10 cellular contexts compared by ENCODE assay signal in the genomic region with DNA sequence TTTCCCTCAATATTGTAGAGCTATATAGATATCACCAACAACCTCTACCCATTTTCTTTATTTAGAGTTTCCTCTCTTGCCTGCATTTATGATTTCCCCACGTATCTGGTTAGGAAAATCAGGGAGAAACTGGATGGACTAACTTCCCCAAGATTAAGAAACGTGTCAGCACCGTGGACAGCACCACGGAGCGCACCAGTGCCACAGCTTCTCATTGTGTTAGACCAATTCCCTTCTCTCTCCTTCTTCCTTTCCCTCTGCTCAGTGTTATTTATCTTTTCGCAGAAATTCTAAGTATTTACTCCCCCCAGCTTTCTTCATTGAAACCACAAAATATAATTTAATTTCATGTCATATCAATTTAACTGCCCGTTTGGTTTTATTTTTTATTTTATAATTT.
DNase-seq lines count a peak whose midpoint lies in the region; ATAC-seq and TF ChIP-seq lines count a peak whose summit lies in the region.
"Had no signal": no experiment of that assay in that cellular context is flagged by ENCODE, and none has a peak within 500 bp of the region (broad histone marks: within the 10 kb centered on the region; RNA-seq: fewer than 3 reads in every experiment).

No MANE protein-coding gene starts in this region.

- H4K8ac ChIP-seq in mesendoderm (ENCODE audit: low read depth, low read length), result no peak overlapping the region

- H3K23ac ChIP-seq in mesendoderm (ENCODE audit: low read length), result no peak overlapping the region

- no peak overlapping the region for H3K4me3 Mint-ChIP-seq in endodermal cell
- H3K4me3 Mint-ChIP-seq: activated B cell treated with CpG ODN at 0.5 μM for 24 hours had no signal

- H3K79me1 ChIP-seq in mesendoderm (ENCODE audit: low read length), result no peaks in the 10 kb centered on the region

- H4K5ac ChIP-seq in mesendoderm (ENCODE audit: low read length), result no peak overlapping the region

- H3K36me3 ChIP-seq in endodermal cell (ENCODE audit: control insufficient read depth, insufficient read depth, low read length), result no peaks in the 10 kb centered on the region
- H3K36me3 ChIP-seq in mesendoderm (ENCODE audit: control insufficient read depth, insufficient read depth, low read length), result no peaks in the 10 kb centered on the region

- no peak overlapping the region for H3K4ac ChIP-seq in mesendoderm (ENCODE audit: low read depth, low read length)

- no peak overlapping the region for H3K56ac ChIP-seq in mesendoderm (ENCODE audit: low read length)

- H2AK5ac ChIP-seq in mesendoderm (ENCODE audit: low read length), result no peak overlapping the region

- H3K18ac ChIP-seq in mesendoderm (ENCODE audit: low read length), result no peak overlapping the region

- no peaks in the 10 kb centered on the region for H3K9me3 Mint-ChIP-seq in endodermal cell

- H3K4me1 ChIP-seq in endodermal cell (ENCODE audit: control insufficient read depth, insufficient read depth, low read length) (no peaks in the 10 kb centered on the region), mesendoderm (ENCODE audit: control insufficient read depth, low read depth, low read length) (no peaks in the 10 kb centered on the region)

- H3K27me3 ChIP-seq in endodermal cell (ENCODE audit: control insufficient read depth, insufficient read depth, low read length, poor library complexity, severe bottlenecking) (no peaks in the 10 kb centered on the region), mesendoderm (ENCODE audit: insufficient read depth, low read length, poor library complexity) (no peaks in the 10 kb centered on the region)

- no peak overlapping the region for H3K27ac Mint-ChIP-seq in endodermal cell
- H3K27ac Mint-ChIP-seq: activated B cell treated with CpG ODN at 0.5 μM for 24 hours had no signal

- H3K79me2 ChIP-seq in mesendoderm (ENCODE audit: control insufficient read depth, insufficient read depth, low read length), result no peaks in the 10 kb centered on the region

- H3K4me2 ChIP-seq in mesendoderm (ENCODE audit: low read length), result no peak overlapping the region

- H2BK120ac ChIP-seq in mesendoderm (ENCODE audit: low read depth, low read length), result no peak overlapping the region

- H2BK5ac ChIP-seq in mesendoderm (ENCODE audit: low read length), result no peak overlapping the region

- H2BK15ac ChIP-seq in mesendoderm (replicated peaks; ENCODE audit: low read depth), result no peak overlapping the region

- 14% methylated on average over 6 of the region's 7 CpGs; no CpG with 5 or more reads in 1 of the 2 experiments for WGBS in endodermal cell (ENCODE audit: insufficient coverage in 1 of 2, insufficient read length in 1 of 2), 2 experiments
- no CpG with 5 or more reads among the region's 7 CpGs for WGBS in mesendoderm (ENCODE audit: extremely low coverage, insufficient coverage, low lambda C conversion rate)

- ATAC-seq in GM18519 (IDR thresholded peaks at IDR 0.05; ENCODE audit: low FRiP score, unreplicated experiment), result no peak

- H3K4me1 Mint-ChIP-seq in endodermal cell, result no peaks in the 10 kb centered on the region
- H3K4me1 Mint-ChIP-seq: activated B cell treated with CpG ODN at 0.5 μM for 24 hours had no signal

- no peaks in the 10 kb centered on the region for H3K36me3 Mint-ChIP-seq in endodermal cell (ENCODE audit: low read depth)

- no peak for TF ChIP-seq CTCF in endodermal cell (conservative IDR thresholded peaks at IDR 0.05)

- no peaks in the 10 kb centered on the region for H3K27me3 Mint-ChIP-seq in endodermal cell (ENCODE audit: insufficient read depth)
- H3K27me3 Mint-ChIP-seq: activated B cell treated with CpG ODN at 0.5 μM for 24 hours had no signal

- no peak overlapping the region for H3K27ac ChIP-seq in endodermal cell (ENCODE audit: low read depth, low read length)
- no peak overlapping the region for H3K27ac ChIP-seq in mesendoderm (ENCODE audit: low read depth, low read length)
- H3K27ac ChIP-seq: HL-60 had no signal

- peak; percentile 33 for DNase-seq in ELF-1 (ENCODE audit: low read depth, low spot score)
- DNase-seq in MV-4-11 (lab: John Stamatoyannopoulos, UW), result peak; percentile 42
- peak; percentile 89 for DNase-seq in endodermal cell
- peak; percentile 72 for DNase-seq in mesendoderm
- DNase-seq in NCI-H2029 (lab: John Stamatoyannopoulos, UW), result no peak
- DNase-seq in pons (ENCODE audit: low spot score), result no peak
- no peak for DNase-seq in SKM-1 treated with dmso at 0.1 percent for 144 hours (lab: John Stamatoyannopoulos, UW; ENCODE audit: unreplicated experiment)
- DNase-seq: activated B cell treated with CpG ODN at 0.5 μM for 24 hours had no signal

- H3K9me3 ChIP-seq in endodermal cell (ENCODE audit: control insufficient read depth, low read length), result no peaks in the 10 kb centered on the region

- H3K9ac ChIP-seq in endodermal cell (ENCODE audit: extremely low read depth, low read length, poor library complexity, severe bottlenecking) (no peak overlapping the region), mesendoderm (ENCODE audit: low read length) (no peak overlapping the region)

- H3K4me3 ChIP-seq in endodermal cell (ENCODE audit: low read length), result no peak overlapping the region
- no peak overlapping the region for H3K4me3 ChIP-seq in mesendoderm (ENCODE audit: low read length)

Comparison
In these comparisons a context has a peak if more than half of its experiments do, and no peak if none do; other contexts are left out.
1. DNase-seq: peak in ELF-1 (single experiment), MV-4-11 (single experiment), endodermal cell (single experiment) and mesendoderm (single experiment); none in NCI-H2029 (single experiment), pons (single experiment) and SKM-1 treated with dmso at 0.1 percent for 144 hours (single experiment).